1 cellular context compared by ENCODE assay signal in the genomic region with DNA sequence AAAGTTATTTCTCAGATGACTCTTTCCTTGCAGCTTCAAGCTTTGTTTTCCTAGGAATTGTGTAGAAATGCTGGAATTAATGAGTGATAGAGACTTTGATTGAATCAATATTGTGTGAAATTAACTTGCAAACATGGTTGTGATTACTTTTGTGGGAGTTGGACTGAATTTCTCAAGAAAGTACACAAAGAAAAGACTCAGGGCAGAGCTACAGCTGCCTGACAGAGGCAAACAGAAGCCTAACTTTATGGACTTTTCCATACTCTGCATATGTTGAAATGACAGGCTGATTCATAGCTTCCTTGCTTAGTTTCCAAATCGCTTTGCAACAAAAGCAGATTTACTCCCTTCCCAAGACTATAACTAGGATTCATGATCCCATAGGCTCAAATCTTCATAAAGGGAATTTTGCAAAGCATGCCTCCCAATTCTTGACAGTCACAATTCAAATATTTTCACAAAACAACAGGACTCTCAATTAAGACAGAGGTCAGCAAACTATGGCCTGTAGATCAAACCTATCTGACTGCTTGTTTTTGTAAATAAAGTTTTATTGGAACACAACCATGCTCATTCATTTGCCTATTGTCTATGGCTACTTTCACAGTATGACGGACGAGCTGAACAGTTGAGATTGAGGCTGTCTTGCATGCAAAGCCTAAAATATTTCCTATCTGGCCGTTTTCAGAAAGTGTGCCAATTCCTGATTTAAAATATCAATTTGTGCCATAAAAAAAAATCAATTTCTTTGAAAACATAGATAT.
TF ChIP-seq lines count a peak whose summit lies in the region.

No MANE protein-coding gene starts in this region.

TF ChIP-seq in liver, 16 proteins besides CTCF, POLR2A, EP300 and RAD21 (continued from another document):
- TF ChIP-seq, protein P1, sequence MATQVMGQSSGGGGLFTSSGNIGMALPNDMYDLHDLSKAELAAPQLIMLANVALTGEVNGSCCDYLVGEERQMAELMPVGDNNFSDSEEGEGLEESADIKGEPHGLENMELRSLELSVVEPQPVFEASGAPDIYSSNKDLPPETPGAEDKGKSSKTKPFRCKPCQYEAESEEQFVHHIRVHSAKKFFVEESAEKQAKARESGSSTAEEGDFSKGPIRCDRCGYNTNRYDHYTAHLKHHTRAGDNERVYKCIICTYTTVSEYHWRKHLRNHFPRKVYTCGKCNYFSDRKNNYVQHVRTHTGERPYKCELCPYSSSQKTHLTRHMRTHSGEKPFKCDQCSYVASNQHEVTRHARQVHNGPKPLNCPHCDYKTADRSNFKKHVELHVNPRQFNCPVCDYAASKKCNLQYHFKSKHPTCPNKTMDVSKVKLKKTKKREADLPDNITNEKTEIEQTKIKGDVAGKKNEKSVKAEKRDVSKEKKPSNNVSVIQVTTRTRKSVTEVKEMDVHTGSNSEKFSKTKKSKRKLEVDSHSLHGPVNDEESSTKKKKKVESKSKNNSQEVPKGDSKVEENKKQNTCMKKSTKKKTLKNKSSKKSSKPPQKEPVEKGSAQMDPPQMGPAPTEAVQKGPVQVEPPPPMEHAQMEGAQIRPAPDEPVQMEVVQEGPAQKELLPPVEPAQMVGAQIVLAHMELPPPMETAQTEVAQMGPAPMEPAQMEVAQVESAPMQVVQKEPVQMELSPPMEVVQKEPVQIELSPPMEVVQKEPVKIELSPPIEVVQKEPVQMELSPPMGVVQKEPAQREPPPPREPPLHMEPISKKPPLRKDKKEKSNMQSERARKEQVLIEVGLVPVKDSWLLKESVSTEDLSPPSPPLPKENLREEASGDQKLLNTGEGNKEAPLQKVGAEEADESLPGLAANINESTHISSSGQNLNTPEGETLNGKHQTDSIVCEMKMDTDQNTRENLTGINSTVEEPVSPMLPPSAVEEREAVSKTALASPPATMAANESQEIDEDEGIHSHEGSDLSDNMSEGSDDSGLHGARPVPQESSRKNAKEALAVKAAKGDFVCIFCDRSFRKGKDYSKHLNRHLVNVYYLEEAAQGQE (IDR thresholded peaks at IDR 0.05), result no peak
TF ChIP-seq in liver: peak in this region for 6.
